Comparison of ENCODE assay signal across 4 cellular contexts in the genomic region with DNA sequence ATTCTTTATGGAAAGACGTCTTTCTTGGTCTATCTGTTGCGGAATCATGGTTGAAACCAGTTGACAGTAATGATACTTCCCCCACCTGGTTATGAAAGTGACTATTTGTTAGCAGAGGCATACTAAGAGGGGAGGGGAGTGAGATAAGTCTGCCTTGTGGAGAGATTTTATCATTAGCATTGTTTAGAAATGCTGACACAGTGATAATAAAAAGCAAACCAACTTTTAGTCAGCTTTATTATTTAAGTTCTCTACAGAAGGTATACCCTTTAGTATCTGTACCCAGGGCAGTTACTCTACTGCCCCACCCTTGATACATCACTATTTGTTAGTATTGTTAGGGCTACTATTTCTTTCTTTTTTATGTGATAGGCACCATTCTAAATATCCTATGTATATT.
TF ChIP-seq lines count a peak whose summit lies in the region.

No MANE protein-coding gene starts in this region.

TF ChIP-seq in HepG2, 621 proteins besides CTCF, POLR2A, EP300 and RAD21:
- peak; percentile 66 for TF ChIP-seq MAFF (IDR thresholded peaks at IDR 0.05; ENCODE audit: low read depth, low read length)
- TF ChIP-seq RARA (CRISPR knock-in tag; IDR thresholded peaks at IDR 0.05): no peak
- TF ChIP-seq MAFK (conservative IDR thresholded peaks at IDR 0.05 in 1 of 2, IDR thresholded peaks at IDR 0.05 in 1 of 2; ENCODE audit: low read length in 2 of 2): peak in 1 of 2 experiments; percentile 77; a peak in 3 of 4 replicates

TF ChIP-seq in A549, 52 proteins besides CTCF, POLR2A, EP300 and RAD21:
- TF ChIP-seq, protein P1, sequence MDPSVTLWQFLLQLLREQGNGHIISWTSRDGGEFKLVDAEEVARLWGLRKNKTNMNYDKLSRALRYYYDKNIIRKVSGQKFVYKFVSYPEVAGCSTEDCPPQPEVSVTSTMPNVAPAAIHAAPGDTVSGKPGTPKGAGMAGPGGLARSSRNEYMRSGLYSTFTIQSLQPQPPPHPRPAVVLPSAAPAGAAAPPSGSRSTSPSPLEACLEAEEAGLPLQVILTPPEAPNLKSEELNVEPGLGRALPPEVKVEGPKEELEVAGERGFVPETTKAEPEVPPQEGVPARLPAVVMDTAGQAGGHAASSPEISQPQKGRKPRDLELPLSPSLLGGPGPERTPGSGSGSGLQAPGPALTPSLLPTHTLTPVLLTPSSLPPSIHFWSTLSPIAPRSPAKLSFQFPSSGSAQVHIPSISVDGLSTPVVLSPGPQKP (IDR thresholded peaks at IDR 0.05; ENCODE audit: low read depth, low read length): no peak
- peak; percentile 64 for TF ChIP-seq MAFK (IDR thresholded peaks at IDR 0.05; ENCODE audit: partially characterized antibody)

TF ChIP-seq in IMR-90, 13 proteins besides CTCF, POLR2A, EP300 and RAD21:
- TF ChIP-seq BHLHE40 (IDR thresholded peaks at IDR 0.05; ENCODE audit: low read depth, low read length): no peak
- peak; percentile 84 for TF ChIP-seq MAFK (IDR thresholded peaks at IDR 0.05; ENCODE audit: low read depth, low read length)

TF ChIP-seq in K562, 482 proteins besides CTCF, POLR2A, EP300 and RAD21:
- TF ChIP-seq MAFF (IDR thresholded peaks at IDR 0.05; ENCODE audit: low read length): peak; percentile 21; the same call in 1 of the 2 replicates
- no peak for TF ChIP-seq NFIC (IDR thresholded peaks at IDR 0.05)
- TF ChIP-seq TCFL5 (CRISPR knock-in tag; conservative IDR thresholded peaks at IDR 0.05): no peak
- no peak for TF ChIP-seq U2AF2 (optimal IDR thresholded peaks at IDR 0.05; ENCODE audit: low read depth, low read length)
- TF ChIP-seq HNRNPK (IDR thresholded peaks at IDR 0.05; ENCODE audit: low read depth, low read length, poor library complexity, severe bottlenecking): no peak
- TF ChIP-seq SIN3A (IDR thresholded peaks at IDR 0.05; ENCODE audit: borderline replicate concordance in 2 of 2, control insufficient read depth in 1 of 2, low read depth in 2 of 2, low read length in 2 of 2): no peak
- TF ChIP-seq LEF1 (IDR thresholded peaks at IDR 0.05): no peak
- TF ChIP-seq ATF7 (IDR thresholded peaks at IDR 0.05): no peak
- no peak for TF ChIP-seq SUPT5H (IDR thresholded peaks at IDR 0.05)
- TF ChIP-seq, protein P2, sequence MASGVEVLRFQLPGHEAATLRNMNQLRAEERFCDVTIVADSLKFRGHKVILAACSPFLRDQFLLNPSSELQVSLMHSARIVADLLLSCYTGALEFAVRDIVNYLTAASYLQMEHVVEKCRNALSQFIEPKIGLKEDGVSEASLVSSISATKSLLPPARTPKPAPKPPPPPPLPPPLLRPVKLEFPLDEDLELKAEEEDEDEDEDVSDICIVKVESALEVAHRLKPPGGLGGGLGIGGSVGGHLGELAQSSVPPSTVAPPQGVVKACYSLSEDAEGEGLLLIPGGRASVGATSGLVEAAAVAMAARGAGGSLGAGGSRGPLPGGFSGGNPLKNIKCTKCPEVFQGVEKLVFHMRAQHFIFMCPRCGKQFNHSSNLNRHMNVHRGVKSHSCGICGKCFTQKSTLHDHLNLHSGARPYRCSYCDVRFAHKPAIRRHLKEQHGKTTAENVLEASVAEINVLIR (CRISPR knock-in tag; IDR thresholded peaks at IDR 0.05): no peak
- no peak for TF ChIP-seq ELF1 (tag; IDR thresholded peaks at IDR 0.05)
- TF ChIP-seq ZNF316 (IDR thresholded peaks at IDR 0.05): peak; percentile 21; the same call in 1 of the 2 replicates
- peak; percentile 21; the same call in 1 of the 2 replicates for TF ChIP-seq MAFK (IDR thresholded peaks at IDR 0.05; ENCODE audit: low read length)
- no peak for TF ChIP-seq HMG20A (CRISPR knock-in tag; conservative IDR thresholded peaks at IDR 0.05)
- no peak for TF ChIP-seq ZNF444 (CRISPR knock-in tag; IDR thresholded peaks at IDR 0.05)
- TF ChIP-seq MAFG (tag; conservative IDR thresholded peaks at IDR 0.05): 0 out of 2 replicates have a peak, but pooled peaks have one; percentile 18
- no peak for TF ChIP-seq ETV6 (IDR thresholded peaks at IDR 0.05; ENCODE audit: borderline replicate concordance in 1 of 2, low read depth in 2 of 2, low read length in 1 of 2)
- no peak for TF ChIP-seq ETV6 (CRISPR knock-in tag; IDR thresholded peaks at IDR 0.05; ENCODE audit: borderline replicate concordance)
- TF ChIP-seq, protein P3, sequence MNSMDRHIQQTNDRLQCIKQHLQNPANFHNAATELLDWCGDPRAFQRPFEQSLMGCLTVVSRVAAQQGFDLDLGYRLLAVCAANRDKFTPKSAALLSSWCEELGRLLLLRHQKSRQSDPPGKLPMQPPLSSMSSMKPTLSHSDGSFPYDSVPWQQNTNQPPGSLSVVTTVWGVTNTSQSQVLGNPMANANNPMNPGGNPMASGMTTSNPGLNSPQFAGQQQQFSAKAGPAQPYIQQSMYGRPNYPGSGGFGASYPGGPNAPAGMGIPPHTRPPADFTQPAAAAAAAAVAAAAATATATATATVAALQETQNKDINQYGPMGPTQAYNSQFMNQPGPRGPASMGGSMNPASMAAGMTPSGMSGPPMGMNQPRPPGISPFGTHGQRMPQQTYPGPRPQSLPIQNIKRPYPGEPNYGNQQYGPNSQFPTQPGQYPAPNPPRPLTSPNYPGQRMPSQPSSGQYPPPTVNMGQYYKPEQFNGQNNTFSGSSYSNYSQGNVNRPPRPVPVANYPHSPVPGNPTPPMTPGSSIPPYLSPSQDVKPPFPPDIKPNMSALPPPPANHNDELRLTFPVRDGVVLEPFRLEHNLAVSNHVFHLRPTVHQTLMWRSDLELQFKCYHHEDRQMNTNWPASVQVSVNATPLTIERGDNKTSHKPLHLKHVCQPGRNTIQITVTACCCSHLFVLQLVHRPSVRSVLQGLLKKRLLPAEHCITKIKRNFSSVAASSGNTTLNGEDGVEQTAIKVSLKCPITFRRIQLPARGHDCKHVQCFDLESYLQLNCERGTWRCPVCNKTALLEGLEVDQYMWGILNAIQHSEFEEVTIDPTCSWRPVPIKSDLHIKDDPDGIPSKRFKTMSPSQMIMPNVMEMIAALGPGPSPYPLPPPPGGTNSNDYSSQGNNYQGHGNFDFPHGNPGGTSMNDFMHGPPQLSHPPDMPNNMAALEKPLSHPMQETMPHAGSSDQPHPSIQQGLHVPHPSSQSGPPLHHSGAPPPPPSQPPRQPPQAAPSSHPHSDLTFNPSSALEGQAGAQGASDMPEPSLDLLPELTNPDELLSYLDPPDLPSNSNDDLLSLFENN (IDR thresholded peaks at IDR 0.05; ENCODE audit: low read depth in 2 of 2, low read length in 2 of 2): no peak
